ENCODE assay signal across 10 cellular contexts in genomic region chr15:68384451-68385239, GRCh38. TPM values are rescaled to one million over a fixed set of nuclear protein-coding genes. Genes with fewer than 3 reads are reported as not detected.
DNase-seq lines count a peak whose midpoint lies in the region; ATAC-seq and TF ChIP-seq lines count a peak whose summit lies in the region.
"Had no signal": no experiment of that assay in that cellular context is flagged by ENCODE, and none has a peak within 500 bp of the region (broad histone marks: within the 10 kb centered on the region; RNA-seq: fewer than 3 reads in every experiment).

No MANE protein-coding gene starts in this region.

- TF ChIP-seq CTCF in BJ (IDR thresholded peaks at IDR 0.05; ENCODE audit: insufficient read depth, low read depth, low read length) = no peak
- no peak for TF ChIP-seq CTCF in osteoblast (IDR thresholded peaks at IDR 0.05; ENCODE audit: extremely low read depth, low read depth, low read length)

- peaks cover 28% of the 10 kb centered on the region for H3K4me1 ChIP-seq in SJSA1 (replicated peaks)
- peaks cover 49% of the 10 kb centered on the region for H3K4me1 ChIP-seq in osteoblast (ENCODE audit: insufficient read depth, low read length)
- H3K4me1 ChIP-seq: SJCRH30 had no signal

- no peaks in the 10 kb centered on the region for H3K9me3 ChIP-seq in SJSA1 (replicated peaks)
- H3K9me3 ChIP-seq in osteoblast (ENCODE audit: low read depth, low read length) = no peaks in the 10 kb centered on the region

- H3K27ac ChIP-seq in SJSA1 (peak overlapping the region; percentile 2; the same call in 1 of the 2 replicates), osteoblast (ENCODE audit: low read depth, low read length) (peak overlapping the region; percentile 79)
- H3K27ac ChIP-seq: SJCRH30 had no signal

- POLR2A ChIA-PET in BJ (lab: Charles Lee) = no interaction called here

- H3K36me3 ChIP-seq in BJ (ENCODE audit: control insufficient read depth, insufficient read depth, low read length) (no peaks in the 10 kb centered on the region), SJSA1 (no peaks in the 10 kb centered on the region), osteoblast (ENCODE audit: insufficient read depth, low read length) (peaks cover 77% of the 10 kb centered on the region)
- H3K36me3 ChIP-seq: SJCRH30 had no signal

- peaks cover 70% of the 10 kb centered on the region for H4K20me1 ChIP-seq in osteoblast (ENCODE audit: insufficient read depth, low read length)

- DNase-seq in BJ (ENCODE audit: low read depth) (peak; percentile 87), SJSA1 (ENCODE audit: low read depth in 1 of 2, low spot score in 2 of 2) (peak; percentile 69 to 81), fibroblast of peridontal ligament (ENCODE audit: extremely low read depth) (peak; percentile 96), osteoblast (ENCODE audit: insufficient read length, low spot score, missing footprints) (peak; percentile 97), NCI-H2107 treated with DMSO at 0.1 percent for 48 hours (lab: John Stamatoyannopoulos, UW; ENCODE audit: unreplicated experiment) (no peak)
- DNase-seq: activated naive CD4-positive, alpha-beta T cell treated with Interleukin-2 at 50 U/mL for 16 hours had no signal

- peaks cover 65% of the 10 kb centered on the region for H3K79me2 ChIP-seq in osteoblast (ENCODE audit: insufficient read depth, low read length)

- no peak overlapping the region for H3K4me3 ChIP-seq in BJ (ENCODE audit: low read depth, low read length)
- no peak overlapping the region for H3K4me3 ChIP-seq in SJSA1
- H3K4me3 ChIP-seq in osteoblast (ENCODE audit: insufficient read depth, low read length) = no peak overlapping the region
- H3K4me3 ChIP-seq: SJCRH30 had no signal

- no peak overlapping the region for H2AFZ ChIP-seq in osteoblast (ENCODE audit: low read length)

- CTCF ChIA-PET in BJ (lab: Yijun Ruan, JAX) = interaction anchor here (0.6 to 2.0 kb wide), 6 partner anchors 32 to 165 kb away, joined by 3 to 6 read pairs (median 4); no protein-coding TSS in a partner anchor

- peak overlapping the region; percentile 52 for H3K4me2 ChIP-seq in osteoblast (ENCODE audit: insufficient read depth, low read length)

- no peak for ATAC-seq in HG02970 (IDR thresholded peaks at IDR 0.05; ENCODE audit: low FRiP score, unreplicated experiment)
- no peak for ATAC-seq in HG02981 (IDR thresholded peaks at IDR 0.05; ENCODE audit: unreplicated experiment)
- no peak for ATAC-seq in HG02798 (IDR thresholded peaks at IDR 0.05; ENCODE audit: poor library complexity, unreplicated experiment)

- H3K27me3 ChIP-seq in BJ (ENCODE audit: control insufficient read depth, insufficient read depth, low read length) (no peaks in the 10 kb centered on the region), SJSA1 (replicated peaks) (no peaks in the 10 kb centered on the region), osteoblast (ENCODE audit: insufficient read depth, low read length) (no peaks in the 10 kb centered on the region)
- H3K27me3 ChIP-seq: SJCRH30 had no signal

RNA-seq across cellular contexts. Expression of gene ITGA11, which starts 47.3 kb away (rescaled TPM):
- 47.2 and 72.7 TPM in 2 replicates for polyA plus RNA-seq in BJ (2011; rRNA removed)
- 23.8 and 52.8 TPM in 2 replicates for polyA minus RNA-seq in BJ (2011; rRNA and poly(A)+ RNA removed)
- 0.34 and 2.0 TPM in 2 replicates for total RNA-seq in SJSA1 (2014; rRNA removed; shearing (Covaris generic))
- total RNA-seq in osteoblast = 567 and 697 TPM in 2 replicates
- total RNA-seq: SJCRH30 had no signal

Comparison
In these comparisons a context has a peak if more than half of its experiments do, and no peak if none do; other contexts are left out.
1. RNA of gene ITGA11, which starts 47.3 kb away (total RNA-seq): 567 to 697 TPM in osteoblast; 0.34 to 2.0 TPM in SJSA1; every median in the first group is over 100 times any median in the second.